Comparison of ENCODE assay signal across 18 cellular contexts in the genomic region with DNA sequence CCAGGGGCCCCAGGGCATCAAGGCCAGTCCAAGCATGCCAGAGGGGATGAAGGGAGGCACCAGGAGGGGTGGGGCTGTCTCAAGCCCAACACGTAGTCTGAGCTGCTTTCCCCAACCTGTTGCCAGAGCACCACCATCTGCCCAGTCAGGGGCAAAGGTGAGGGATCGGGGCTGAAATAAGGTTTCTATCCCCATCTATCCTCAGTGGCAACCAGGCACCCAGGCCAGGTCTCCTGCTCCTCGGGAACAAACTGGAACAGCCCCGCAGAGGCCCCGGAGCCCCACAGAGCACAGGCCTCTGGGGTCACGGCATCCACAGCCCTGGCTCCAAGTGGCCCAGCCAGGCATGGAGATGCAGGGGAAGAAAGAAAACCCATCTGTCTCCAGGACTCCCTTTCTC. TPM values are rescaled to one million over a fixed set of nuclear protein-coding genes. Genes with fewer than 3 reads are reported as not detected.
DNase-seq lines count a peak whose midpoint lies in the region; ATAC-seq and TF ChIP-seq lines count a peak whose summit lies in the region.
"Had no signal": no experiment of that assay in that cellular context is flagged by ENCODE, and none has a peak within 500 bp of the region (broad histone marks: within the 10 kb centered on the region; RNA-seq: fewer than 3 reads in every experiment).

No MANE protein-coding gene starts in this region.

- no peak for TF ChIP-seq CTCF in right atrium auricular region (IDR thresholded peaks at IDR 0.05)
- TF ChIP-seq CTCF in heart left ventricle (IDR thresholded peaks at IDR 0.05): no peak

- H3K27me3 ChIP-seq in right atrium auricular region (no peaks in the 10 kb centered on the region), heart left ventricle (no peaks in the 10 kb centered on the region), endocrine pancreas (ENCODE audit: control insufficient read depth, insufficient read depth, low read length) (no peaks in the 10 kb centered on the region), neuronal stem cell (ENCODE audit: control insufficient read depth in 3 of 3, insufficient read depth in 3 of 3, low read depth in 1 of 3, low read length in 3 of 3) (peaks cover 0 to under 1% (median 0%) of the 10 kb centered on the region in 3 experiments)

- H4K8ac ChIP-seq in neuronal stem cell (ENCODE audit: low read depth, low read length): no peak overlapping the region

- no peak for ATAC-seq in heart left ventricle
- no peak for ATAC-seq in stimulated activated naive CD8-positive, alpha-beta T cell treated with anti-CD3 and anti-CD28 coated beads, Interleukin-15, amount 100 ng/mL, for 72 hours
- ATAC-seq: GM12878 had no signal

- H3K9ac ChIP-seq in endocrine pancreas (ENCODE audit: control insufficient read depth, insufficient read depth, low read length): peak overlapping the region; percentile 56
- no peak overlapping the region for H3K9ac ChIP-seq in neuronal stem cell (ENCODE audit: low read depth, low read length, poor library complexity)

- no peak overlapping the region for H3K23ac ChIP-seq in neuronal stem cell (ENCODE audit: low read depth, low read length, poor library complexity)

- H3K79me1 ChIP-seq in neuronal stem cell (ENCODE audit: low read depth, low read length): no peaks in the 10 kb centered on the region

- H3K36me3 ChIP-seq in right atrium auricular region (no peaks in the 10 kb centered on the region), heart left ventricle (no peaks in the 10 kb centered on the region), endocrine pancreas (ENCODE audit: control insufficient read depth, insufficient read depth, low read length) (no peaks in the 10 kb centered on the region), neuronal stem cell (replicated peaks in 1 of 2; ENCODE audit: control insufficient read depth in 2 of 2, insufficient read depth in 2 of 2, low read length in 2 of 2) (no peaks in the 10 kb centered on the region)

- H3K4ac ChIP-seq in neuronal stem cell (ENCODE audit: low read length): no peak overlapping the region

- no peak overlapping the region for H3K4me2 ChIP-seq in neuronal stem cell (ENCODE audit: insufficient read depth, low read length, poor library complexity, severe bottlenecking)

- no peak for TF ChIP-seq POLR2A in heart left ventricle (IDR thresholded peaks at IDR 0.05)

- no peak overlapping the region for H4K91ac ChIP-seq in neuronal stem cell (ENCODE audit: low read depth, low read length, poor library complexity)

- H2BK5ac ChIP-seq in neuronal stem cell (ENCODE audit: low read length): no peak overlapping the region

- no peak overlapping the region for H2BK120ac ChIP-seq in neuronal stem cell (ENCODE audit: low read depth, low read length)

- no peak overlapping the region for H3K18ac ChIP-seq in neuronal stem cell (ENCODE audit: low read length)

- H3K9me3 ChIP-seq in right atrium auricular region: no peaks in the 10 kb centered on the region
- H3K9me3 ChIP-seq in heart left ventricle: no peaks in the 10 kb centered on the region
- no peaks in the 10 kb centered on the region for H3K9me3 ChIP-seq in endocrine pancreas (ENCODE audit: control insufficient read depth, low read length)
- no peaks in the 10 kb centered on the region for H3K9me3 ChIP-seq in neuronal stem cell (replicated peaks in 1 of 2; ENCODE audit: control insufficient read depth in 2 of 2, insufficient read depth in 1 of 2, low read depth in 1 of 2, low read length in 2 of 2)
- H3K9me3 ChIP-seq: Caco-2 had no signal

- peak overlapping the region; percentile 28 for H3K14ac ChIP-seq in neuronal stem cell (ENCODE audit: low read length)

- H3K27ac ChIP-seq in right atrium auricular region (peak overlapping the region; percentile 76 to 86), heart left ventricle (no peak overlapping the region), neuronal stem cell (replicated peaks; ENCODE audit: low read length) (no peak overlapping the region)

- peaks cover 0 to 69% of the 10 kb centered on the region in 2 donors for H3K4me1 ChIP-seq in right atrium auricular region
- H3K4me1 ChIP-seq in heart left ventricle: peaks cover 0 to 41% (median 23%) of the 10 kb centered on the region in 12 donors
- no peaks in the 10 kb centered on the region for H3K4me1 ChIP-seq in endocrine pancreas (ENCODE audit: control insufficient read depth, insufficient read depth, low read length)
- H3K4me1 ChIP-seq in neuronal stem cell (ENCODE audit: control insufficient read depth in 2 of 2, insufficient read depth in 1 of 2, low read depth in 1 of 2, low read length in 2 of 2): peaks cover 7 to 12% of the 10 kb centered on the region in 2 donors

- intact Hi-C loops in heart left ventricle (cut with DNase I): loop anchor here in 1 of 10 donors (5.0 kb wide), 1 partner anchor 187 kb away; no protein-coding TSS in a partner anchor

- H3K4me1 Mint-ChIP-seq in stimulated activated naive CD8-positive, alpha-beta T cell treated with anti-CD3 and anti-CD28 coated beads, Interleukin-15, amount 100 ng/mL, for 72 hours: peaks cover 13% of the 10 kb centered on the region

- H2AFZ ChIP-seq in neuronal stem cell (ENCODE audit: low read length): no peak overlapping the region

- 78 to 90% (median 86%) methylated on average over 5 to 6 of the region's 6 CpGs for WGBS in heart left ventricle, 4 donors
- WGBS in neuronal stem cell (ENCODE audit: extremely low coverage in 2 of 2, insufficient read length in 2 of 2, insufficient replicate concordance in 1 of 2), 2 donors: no CpG with 5 or more reads among the region's 6 CpGs

- DNase-seq in right atrium auricular region (ENCODE audit: low spot score) (no peak), heart left ventricle (no peak), neuronal stem cell (ENCODE audit: low spot score) (no peak), dedifferentiated amniotic fluid mesenchymal stem cell (ENCODE audit: extremely low spot score) (no peak), NOMO-1 treated with DMSO at 0.1 percent for 48 hours (lab: John Stamatoyannopoulos, UW; ENCODE audit: unreplicated experiment) (no peak)
- no peak for DNase-seq in stimulated activated CD4-positive, alpha-beta T cell treated with anti-CD3 and anti-CD28 coated beads, Interleukin-15, amount 100 ng/mL, for 24 hours
- DNase-seq in stimulated activated naive CD8-positive, alpha-beta T cell treated with anti-CD3 and anti-CD28 coated beads, Interleukin-15, amount 100 ng/mL, for 72 hours: no peak
- DNase-seq: AML-193, HCEC 1CT, NCI-H1417 treated with DMSO at 0.1 percent for 48 hours, NCI-H2029 treated with DMSO at 0.1 percent for 48 hours, NCI-H226, NCI-H526, SHP77 had no signal

- H3K4me3 ChIP-seq in right atrium auricular region (no peak overlapping the region), heart left ventricle (no peak overlapping the region), endocrine pancreas (ENCODE audit: control insufficient read depth, insufficient read depth, low read length) (no peak overlapping the region), neuronal stem cell (ENCODE audit: low read length in 2 of 2) (no peak overlapping the region)
- H3K4me3 ChIP-seq: GM12878 had no signal

- no peak overlapping the region for H3K4me3 Mint-ChIP-seq in stimulated activated naive CD8-positive, alpha-beta T cell treated with anti-CD3 and anti-CD28 coated beads, Interleukin-15, amount 100 ng/mL, for 72 hours

- no peak overlapping the region for H3K27ac Mint-ChIP-seq in stimulated activated naive CD8-positive, alpha-beta T cell treated with anti-CD3 and anti-CD28 coated beads, Interleukin-15, amount 100 ng/mL, for 72 hours

- H2AK5ac ChIP-seq in neuronal stem cell (ENCODE audit: low read depth, low read length): no peak overlapping the region

- H3K27me3 Mint-ChIP-seq in stimulated activated naive CD8-positive, alpha-beta T cell treated with anti-CD3 and anti-CD28 coated beads, Interleukin-15, amount 100 ng/mL, for 72 hours: no peaks in the 10 kb centered on the region
- H3K27me3 Mint-ChIP-seq: IgD-negative memory B cell had no signal

- H2BK15ac ChIP-seq in neuronal stem cell (ENCODE audit: low read length): no peak overlapping the region

- no peaks in the 10 kb centered on the region for H3K9me3 Mint-ChIP-seq in stimulated activated naive CD8-positive, alpha-beta T cell treated with anti-CD3 and anti-CD28 coated beads, Interleukin-15, amount 100 ng/mL, for 72 hours
- H3K9me3 Mint-ChIP-seq: IgD-negative memory B cell had no signal

- H2BK12ac ChIP-seq in neuronal stem cell (ENCODE audit: low read length): no peak overlapping the region

RNA-seq across cellular contexts. Expression of gene STARD10, which starts 19.3 kb away (rescaled TPM):
- total RNA-seq in right atrium auricular region (100 to 1,000 TPM in 1 of 2 donors, 10 to 100 TPM in 1; 77.0 to 112 TPM), heart left ventricle (10 to 100 TPM; 35.2 to 78.8 (median 55.2) TPM)
- polyA plus RNA-seq in heart left ventricle: 100 to 1,000 TPM in 1 of 2 donors, 10 to 100 TPM in 1; 35.9 to 237 TPM
- 19.9 TPM for polyA plus RNA-seq in neuronal stem cell (2013, experiment 1 of 2)
- 17.9 TPM for polyA plus RNA-seq in neuronal stem cell (2013, experiment 2 of 2)

RNA-seq across cellular contexts. Expression of gene ARAP1, which starts 22.3 kb away (rescaled TPM):
- 10 to 100 TPM; 74.0 to 83.8 TPM for total RNA-seq in right atrium auricular region
- 100 to 1,000 TPM in 2 of 9 donors, 10 to 100 TPM in 7; 35.4 to 116 (median 44.0) TPM for total RNA-seq in heart left ventricle
- 10 to 100 TPM; 37.7 to 42.0 TPM for polyA plus RNA-seq in heart left ventricle
- polyA plus RNA-seq in neuronal stem cell (2013, experiment 1 of 2): 15.2 TPM
- 15.9 TPM for polyA plus RNA-seq in neuronal stem cell (2013, experiment 2 of 2)

RNA-seq across cellular contexts. Expression of gene ATG16L2, which starts 39.7 kb away (rescaled TPM):
- total RNA-seq in right atrium auricular region (10 to 100 TPM in 1 of 2 donors, 1 to 10 TPM in 1; 9.0 to 10.0 TPM), heart left ventricle (10 to 100 TPM in 7 of 9 donors, 1 to 10 TPM in 2; 6.0 to 28.9 (median 13.2) TPM)
- polyA plus RNA-seq in heart left ventricle: 10 to 100 TPM in 1 of 2 donors, 1 to 10 TPM in 1; 8.3 to 24.2 TPM
- polyA plus RNA-seq in neuronal stem cell (2013, experiment 1 of 2): 18.3 TPM
- 16.1 TPM for polyA plus RNA-seq in neuronal stem cell (2013, experiment 2 of 2)

Comparison
In these comparisons a context has a peak if more than half of its experiments do, and no peak if none do; other contexts are left out.
1. H3K27ac ChIP-seq: peak in right atrium auricular region (2 of 2); none in heart left ventricle (0 of 12) and neuronal stem cell (single experiment).